In genomic region chr19:38682872-38683392, GRCh38 we compare ENCODE assay signal across 8 cellular contexts. TPM values are rescaled to one million over a fixed set of nuclear protein-coding genes. Genes with fewer than 3 reads are reported as not detected.
A peak's percentile ranks its signal among the peaks of the same experiment; 100 is the strongest.
DNase-seq lines count a peak whose midpoint lies in the region; ATAC-seq, FAIRE-seq and TF ChIP-seq lines count a peak whose summit lies in the region.

No MANE protein-coding gene starts in this region.

- H3K4me1 ChIP-seq in SJCRH30 (peaks cover 33% of the 10 kb centered on the region), esophagus muscularis mucosa (peaks cover 97 to 99% (median 98%) of the 10 kb centered on the region in 4 donors), osteoblast (ENCODE audit: insufficient read depth, low read length) (peaks cover 62% of the 10 kb centered on the region)

- H3K4me3 ChIP-seq in SJCRH30 (no peak overlapping the region), esophagus muscularis mucosa (no peak overlapping the region), osteoblast (ENCODE audit: insufficient read depth, low read length) (peak overlapping the region; percentile 26)

- H3K27me3 ChIP-seq in SJCRH30: no peaks in the 10 kb centered on the region
- no peaks in the 10 kb centered on the region for H3K27me3 ChIP-seq in esophagus muscularis mucosa
- H3K27me3 ChIP-seq in osteoblast (ENCODE audit: insufficient read depth, low read length): no peaks in the 10 kb centered on the region

- no peak overlapping the region for H2AFZ ChIP-seq in osteoblast (ENCODE audit: low read length)

- H3K9me3 ChIP-seq in SJCRH30 (replicated peaks) (no peaks in the 10 kb centered on the region), esophagus muscularis mucosa (no peaks in the 10 kb centered on the region), osteoblast (ENCODE audit: low read depth, low read length) (no peaks in the 10 kb centered on the region)

- peaks cover 89% of the 10 kb centered on the region for H3K79me2 ChIP-seq in osteoblast (ENCODE audit: insufficient read depth, low read length)

- ATAC-seq in HG03457 (IDR thresholded peaks at IDR 0.05; ENCODE audit: unreplicated experiment) (no peak), GM21367 (IDR thresholded peaks at IDR 0.05; ENCODE audit: unreplicated experiment) (no peak)

- H3K4me2 ChIP-seq in osteoblast (ENCODE audit: insufficient read depth, low read length): peak overlapping the region; percentile 80

- DNase-seq in SJCRH30 (no peak), esophagus muscularis mucosa (ENCODE audit: extremely low spot score) (no peak), osteoblast (ENCODE audit: insufficient read length, low spot score, missing footprints) (peak; percentile 29), COR-L47 (lab: John Stamatoyannopoulos, UW) (no peak), GM12892 (ENCODE audit: insufficient read length) (no peak)

- no peak for TF ChIP-seq EP300 in esophagus muscularis mucosa (IDR thresholded peaks at IDR 0.05)

- H4K20me1 ChIP-seq in osteoblast (ENCODE audit: insufficient read depth, low read length): peaks cover 29% of the 10 kb centered on the region

- WGBS in esophagus muscularis mucosa: 75% methylated on average over 7 of the region's 7 CpGs

- intact Hi-C loops in esophagus muscularis mucosa (cut with DNase I): no loop called here

- TF ChIP-seq CTCF in C4-2B (conservative IDR thresholded peaks at IDR 0.05): no peak
- no peak for TF ChIP-seq CTCF in esophagus muscularis mucosa (IDR thresholded peaks at IDR 0.05)
- TF ChIP-seq CTCF in osteoblast (IDR thresholded peaks at IDR 0.05; ENCODE audit: extremely low read depth, low read depth, low read length): no peak

- FAIRE-seq in GM12892 (lab: Jason Lieb, UNC): no peak

- TF ChIP-seq POLR2A in esophagus muscularis mucosa (IDR thresholded peaks at IDR 0.05; ENCODE audit: low read depth) (no peak), GM12892 (IDR thresholded peaks at IDR 0.05; ENCODE audit: low read depth, low read length) (no peak)

- H3K36me3 ChIP-seq in SJCRH30: peaks cover 13% of the 10 kb centered on the region; the same call in 1 of the 2 replicates
- H3K36me3 ChIP-seq in esophagus muscularis mucosa: peaks cover 0 to 7% (median 2%) of the 10 kb centered on the region in 4 donors
- peaks cover 19% of the 10 kb centered on the region for H3K36me3 ChIP-seq in osteoblast (ENCODE audit: insufficient read depth, low read length)

- H3K27ac ChIP-seq in C4-2B (peak overlapping the region; percentile 92), SJCRH30 (peak overlapping the region; percentile 24; the same call in 1 of the 2 replicates), esophagus muscularis mucosa (replicated peaks in 1 of 4) (peak overlapping the region; percentile 87 to 98 (median 96)), osteoblast (ENCODE audit: low read depth, low read length) (peak overlapping the region; percentile 99)

RNA-seq across cellular contexts. Expression of gene ACTN4, which starts 35.5 kb away (rescaled TPM):
- 166 and 192 TPM in 2 replicates for total RNA-seq in SJCRH30 (2014; rRNA removed; shearing (Covaris generic))
- total RNA-seq in esophagus muscularis mucosa (100 to 1,000 TPM; 416 to 816 (median 598) TPM), osteoblast (204 and 229 TPM in 2 replicates)
- 113 TPM for polyA plus RNA-seq in GM12892 (2012; ENCODE audit: missing spikeins)

Comparison
In these comparisons a context has a peak if more than half of its experiments do, and no peak if none do; other contexts are left out.
1. H3K27ac ChIP-seq: peak in every context shown above with its lines; median percentile 99 in osteoblast; 96 in esophagus muscularis mucosa; 92 in C4-2B; 24 in SJCRH30.